In genomic region chr15:85477730-85478129, GRCh38 we compare ENCODE assay signal across 11 cellular contexts.
DNase-seq lines count a peak whose midpoint lies in the region; ATAC-seq and TF ChIP-seq lines count a peak whose summit lies in the region.
"Had no signal": no experiment of that assay in that cellular context is flagged by ENCODE, and none has a peak within 500 bp of the region (broad histone marks: within the 10 kb centered on the region; RNA-seq: fewer than 3 reads in every experiment).

No MANE protein-coding gene starts in this region.

- peak; percentile 44 for DNase-seq in activated CD4-positive, alpha-beta memory T cell treated with anti-CD3 and anti-CD28 coated beads for 36 hours
- no peak for DNase-seq in activated CD4-positive, alpha-beta memory T cell treated with anti-CD3 and anti-CD28 coated beads, Interleukin-2, amount 10 ng/mL, durations not matched to agents 7 days and 5 days
- DNase-seq in RWPE1 (ENCODE audit: low spot score) (peak; percentile 44), fibroblast of mammary gland (ENCODE audit: low read depth) (peak; percentile 85), sciatic nerve (ENCODE audit: low spot score) (no peak), germinal center (ENCODE audit: low spot score) (no peak), hypothalamus (lab: John Stamatoyannopoulos, UW) (no peak)
- DNase-seq: GOT3, left lung, NCI-H526 treated with DMSO at 0.1 percent for 48 hours had no signal

- no peaks in the 10 kb centered on the region for H3K36me3 Mint-ChIP-seq in activated CD4-positive, alpha-beta memory T cell treated with anti-CD3 and anti-CD28 coated beads for 36 hours
- H3K36me3 Mint-ChIP-seq in activated CD4-positive, alpha-beta memory T cell treated with anti-CD3 and anti-CD28 coated beads, Interleukin-2, amount 10 ng/mL, durations not matched to agents 7 days and 5 days (ENCODE audit: low read depth) = peaks cover 10% of the 10 kb centered on the region

- H3K27ac ChIP-seq in RWPE1 = no peak overlapping the region
- H3K27ac ChIP-seq: left lung had no signal

- TF ChIP-seq CTCF in RWPE1 (conservative IDR thresholded peaks at IDR 0.05; ENCODE audit: low read depth) (no peak), fibroblast of mammary gland (conservative IDR thresholded peaks at IDR 0.05; ENCODE audit: control insufficient read depth, insufficient read depth, low read depth, low read length) (peak; percentile 32)

- CTCF ChIA-PET in activated CD4-positive, alpha-beta memory T cell treated with anti-CD3 and anti-CD28 coated beads for 36 hours (lab: Charles Lee) = interaction anchor here (0.7 to 1.4 kb wide), 3 partner anchors 27 to 146 kb away, joined by 3 to 4 read pairs (median 4); no protein-coding TSS in a partner anchor
- CTCF ChIA-PET in activated CD4-positive, alpha-beta memory T cell treated with anti-CD3 and anti-CD28 coated beads, Interleukin-2, amount 10 ng/mL, durations not matched to agents 7 days and 5 days (lab: Charles Lee) = interaction anchor here (2.4 kb wide), 1 partner anchor 8 kb away, joined by 14 read pairs; no protein-coding TSS in a partner anchor
- CTCF ChIA-PET in RWPE1 (lab: Yijun Ruan, JAX) = no interaction called here

- H3K4me3 ChIP-seq in fibroblast of mammary gland (ENCODE audit: control insufficient read depth, low read depth, low read length) = no peak overlapping the region
- H3K4me3 ChIP-seq: left lung had no signal

- no peak overlapping the region for H3K4me3 Mint-ChIP-seq in activated CD4-positive, alpha-beta memory T cell treated with anti-CD3 and anti-CD28 coated beads for 36 hours
- no peak overlapping the region for H3K4me3 Mint-ChIP-seq in activated CD4-positive, alpha-beta memory T cell treated with anti-CD3 and anti-CD28 coated beads, Interleukin-2, amount 10 ng/mL, durations not matched to agents 7 days and 5 days

- POLR2A ChIA-PET in activated CD4-positive, alpha-beta memory T cell treated with anti-CD3 and anti-CD28 coated beads for 36 hours (lab: Charles Lee) = no interaction called here
- POLR2A ChIA-PET in activated CD4-positive, alpha-beta memory T cell treated with anti-CD3 and anti-CD28 coated beads, Interleukin-2, amount 10 ng/mL, durations not matched to agents 7 days and 5 days (lab: Charles Lee) = no interaction called here
- POLR2A ChIA-PET in RWPE1 (lab: Yijun Ruan, JAX; ENCODE audit: low non-redundant PET) = no interaction called here

- intact Hi-C loops in activated CD4-positive, alpha-beta memory T cell treated with anti-CD3 and anti-CD28 coated beads for 36 hours (cut with micrococcal nuclease) = no loop called here
- intact Hi-C loops in sciatic nerve (cut with DNase I) = no loop called here

- peaks cover 86% of the 10 kb centered on the region for H3K4me1 Mint-ChIP-seq in activated CD4-positive, alpha-beta memory T cell treated with anti-CD3 and anti-CD28 coated beads for 36 hours (ENCODE audit: low read depth)
- peaks cover 63% of the 10 kb centered on the region for H3K4me1 Mint-ChIP-seq in activated CD4-positive, alpha-beta memory T cell treated with anti-CD3 and anti-CD28 coated beads, Interleukin-2, amount 10 ng/mL, durations not matched to agents 7 days and 5 days

- no peaks in the 10 kb centered on the region for H3K9me3 Mint-ChIP-seq in activated CD4-positive, alpha-beta memory T cell treated with anti-CD3 and anti-CD28 coated beads for 36 hours
- no peaks in the 10 kb centered on the region for H3K9me3 Mint-ChIP-seq in activated CD4-positive, alpha-beta memory T cell treated with anti-CD3 and anti-CD28 coated beads, Interleukin-2, amount 10 ng/mL, durations not matched to agents 7 days and 5 days

- H3K27ac Mint-ChIP-seq in activated CD4-positive, alpha-beta memory T cell treated with anti-CD3 and anti-CD28 coated beads for 36 hours = no peak overlapping the region
- H3K27ac Mint-ChIP-seq in activated CD4-positive, alpha-beta memory T cell treated with anti-CD3 and anti-CD28 coated beads, Interleukin-2, amount 10 ng/mL, durations not matched to agents 7 days and 5 days = no peak overlapping the region

- ATAC-seq in sciatic nerve (peak; percentile 62), SK-N-SH treated with all-trans-retinoic acid at 6 μM for 48 hours (no peak)
- ATAC-seq: left lung had no signal

- H3K27me3 Mint-ChIP-seq in activated CD4-positive, alpha-beta memory T cell treated with anti-CD3 and anti-CD28 coated beads for 36 hours = no peaks in the 10 kb centered on the region
- H3K27me3 Mint-ChIP-seq in activated CD4-positive, alpha-beta memory T cell treated with anti-CD3 and anti-CD28 coated beads, Interleukin-2, amount 10 ng/mL, durations not matched to agents 7 days and 5 days = no peaks in the 10 kb centered on the region

TF ChIP-seq in SK-N-SH treated with all-trans-retinoic acid at 6 μM for 48 hours, 23 proteins besides CTCF, POLR2A, EP300 and RAD21:
- no peak for TF ChIP-seq GLIS3 (CRISPR knock-in tag; IDR thresholded peaks at IDR 0.05)
- no peak for TF ChIP-seq CSDC2 (CRISPR knock-in tag; IDR thresholded peaks at IDR 0.05)
- TF ChIP-seq ZNF8 (CRISPR knock-in tag; IDR thresholded peaks at IDR 0.05) = no peak
- TF ChIP-seq TCF4 (CRISPR knock-in tag; IDR thresholded peaks at IDR 0.05; ENCODE audit: borderline replicate concordance) = no peak
- no peak for TF ChIP-seq ZNF565 (CRISPR knock-in tag; conservative IDR thresholded peaks at IDR 0.05; ENCODE audit: low read depth)
- no peak for TF ChIP-seq SNAI2 (CRISPR knock-in tag; IDR thresholded peaks at IDR 0.05)

Comparison
In these comparisons a context has a peak if more than half of its experiments do, and no peak if none do; other contexts are left out.
1. DNase-seq: peak in activated CD4-positive, alpha-beta memory T cell treated with anti-CD3 and anti-CD28 coated beads for 36 hours (single experiment), RWPE1 (single experiment) and fibroblast of mammary gland (single experiment); none in activated CD4-positive, alpha-beta memory T cell treated with anti-CD3 and anti-CD28 coated beads, Interleukin-2, amount 10 ng/mL, durations not matched to agents 7 days and 5 days (single experiment), sciatic nerve (single experiment), germinal center (single experiment) and hypothalamus (0 of 51).